1 cellular context compared by ENCODE assay signal in genomic region chr1:5897281-5897680, GRCh38.
TF ChIP-seq lines count a peak whose summit lies in the region.

No MANE protein-coding gene starts in this region.

TF ChIP-seq in H1, 55 proteins besides CTCF, POLR2A, EP300 and RAD21 (continued from another document):
- no peak for TF ChIP-seq TAF7 (optimal IDR thresholded peaks at IDR 0.05; ENCODE audit: borderline replicate concordance, low read depth, low read length)
- no peak for TF ChIP-seq CHD1 (IDR thresholded peaks at IDR 0.05; ENCODE audit: low read depth, low read length)
- peak; percentile 41; the same call in 1 of the 2 replicates for TF ChIP-seq YY1 (IDR thresholded peaks at IDR 0.05; ENCODE audit: low read depth, low read length)
- TF ChIP-seq MAX (IDR thresholded peaks at IDR 0.05), result no peak
- TF ChIP-seq EGR1 (IDR thresholded peaks at IDR 0.05; ENCODE audit: borderline replicate concordance, low read depth, low read length), result 0 out of 2 replicates have a peak, but pooled peaks have one; percentile 17
- peak; percentile 57 for TF ChIP-seq NANOG (IDR thresholded peaks at IDR 0.05; ENCODE audit: insufficient read depth, low read depth, low read length, poor library complexity, severe bottlenecking)
- no peak for TF ChIP-seq SP2 (IDR thresholded peaks at IDR 0.05; ENCODE audit: low read length)
- TF ChIP-seq CREB1 (IDR thresholded peaks at IDR 0.05), result no peak
- TF ChIP-seq SIRT6 (IDR thresholded peaks at IDR 0.05; ENCODE audit: low read length), result no peak
- 0 out of 4 replicates have a peak, but pooled peaks have one; percentile 43 for TF ChIP-seq HDAC2 (IDR thresholded peaks at IDR 0.05; ENCODE audit: borderline replicate concordance in 1 of 2, low read depth in 2 of 2, low read length in 2 of 2)
- no peak for TF ChIP-seq GABPA (IDR thresholded peaks at IDR 0.05; ENCODE audit: borderline replicate concordance, insufficient read depth, low read length)
- no peak; the same call in 1 of the 2 replicates for TF ChIP-seq SP4 (IDR thresholded peaks at IDR 0.05; ENCODE audit: low read length)
- no peak for TF ChIP-seq POLR2AphosphoS5 (IDR thresholded peaks at IDR 0.05; ENCODE audit: low read depth, low read length)
- TF ChIP-seq FOSL1 (IDR thresholded peaks at IDR 0.05; ENCODE audit: insufficient read depth, low read depth, low read length), result no peak
- TF ChIP-seq CEBPB (IDR thresholded peaks at IDR 0.05; ENCODE audit: low read depth, low read length), result no peak
